Comparison of ENCODE assay signal across 13 cellular contexts in genomic region chr9:18493361-18494015, GRCh38. TPM values are rescaled to one million over a fixed set of nuclear protein-coding genes. Genes with fewer than 3 reads are reported as not detected.
DNase-seq lines count a peak whose midpoint lies in the region; ATAC-seq and TF ChIP-seq lines count a peak whose summit lies in the region.
"Had no signal": no experiment of that assay in that cellular context is flagged by ENCODE, and none has a peak within 500 bp of the region (broad histone marks: within the 10 kb centered on the region; RNA-seq: fewer than 3 reads in every experiment).

No MANE protein-coding gene starts in this region.

- TF ChIP-seq POLR2A in IMR-90 (IDR thresholded peaks at IDR 0.05; ENCODE audit: low read depth, low read length) (no peak), Peyer's patch (IDR thresholded peaks at IDR 0.05) (no peak)

- no peak overlapping the region; the same call in 1 of the 2 replicates for H3K18ac ChIP-seq in IMR-90 (ENCODE audit: low read depth, low read length)

- no peaks in the 10 kb centered on the region for H3K4me1 Mint-ChIP-seq in stimulated activated effector memory CD8-positive, alpha-beta T cell treated with anti-CD3 and anti-CD28 coated beads, Interleukin-12 subunit alpha, Interleukin-12 subunit beta, amount 100 ng/mL, for 72 hours
- H3K4me1 Mint-ChIP-seq: stimulated activated naive B cell treated with anti-CD40 and anti-IgM and Interleukin-4, amounts not matched to agents 10 μg/mL and 1 μg/mL and 100 μg/mL, for 72 hours had no signal

- no peak overlapping the region for H3K27ac Mint-ChIP-seq in stimulated activated effector memory CD8-positive, alpha-beta T cell treated with anti-CD3 and anti-CD28 coated beads, Interleukin-12 subunit alpha, Interleukin-12 subunit beta, amount 100 ng/mL, for 72 hours
- H3K27ac Mint-ChIP-seq: progenitor cell of endocrine pancreas had no signal

- dilution Hi-C loops in IMR-90 (cut with HindIII; ENCODE audit: low sequenced_read_pairs, unreplicated experiment) = no loop called here

- peak overlapping the region in 1 of 2 experiments; percentile 64; a peak in 2 of 4 replicates for H4K8ac ChIP-seq in IMR-90 (ENCODE audit: low read depth in 2 of 2, low read length in 2 of 2)

- H3K36me3 Mint-ChIP-seq in stimulated activated effector memory CD8-positive, alpha-beta T cell treated with anti-CD3 and anti-CD28 coated beads, Interleukin-12 subunit alpha, Interleukin-12 subunit beta, amount 100 ng/mL, for 72 hours = no peaks in the 10 kb centered on the region
- H3K36me3 Mint-ChIP-seq: stimulated activated naive B cell treated with anti-CD40 and anti-IgM and Interleukin-4, amounts not matched to agents 10 μg/mL and 1 μg/mL and 100 μg/mL, for 72 hours had no signal

- H3K4me1 ChIP-seq in IMR-90 (ENCODE audit: control insufficient read depth, insufficient read depth, low read length) = peaks cover 5% of the 10 kb centered on the region
- H3K4me1 ChIP-seq in ascending aorta = peaks cover 3 to 45% of the 10 kb centered on the region in 2 donors
- no peaks in the 10 kb centered on the region for H3K4me1 ChIP-seq in Peyer's patch

- no CpG with 5 or more reads among the region's 3 CpGs for WGBS in IMR-90 (ENCODE audit: extremely low coverage in 2 of 2, insufficient read length in 1 of 2), 2 experiments

- peak overlapping the region; percentile 88 for H2BK20ac ChIP-seq in IMR-90 (ENCODE audit: low read depth, low read length)

- peak overlapping the region; percentile 22; the same call in 2 of the 3 replicates for H2BK15ac ChIP-seq in IMR-90 (ENCODE audit: low read depth, low read length)

- H4K5ac ChIP-seq in IMR-90 (ENCODE audit: low read depth, low read length) = no peak overlapping the region

- no peak overlapping the region for H2AK9ac ChIP-seq in IMR-90 (replicated peaks; ENCODE audit: low read depth, low read length, poor library complexity)

- H3K4me3 ChIP-seq in AG10803 (ENCODE audit: low read length) (no peak overlapping the region), IMR-90 (ENCODE audit: insufficient read depth, low read depth, low read length) (no peak overlapping the region), ascending aorta (no peak overlapping the region), Peyer's patch (no peak overlapping the region)

- BruUV-seq in IMR-90 (replicated peaks; lab: Mats Ljungman, UMichigan) = no TSS peak

- H2AK5ac ChIP-seq in IMR-90 (ENCODE audit: low read depth, low read length) = no peak overlapping the region; the same call in 1 of the 2 replicates

- H3K27me3 ChIP-seq in IMR-90 (ENCODE audit: control insufficient read depth, insufficient read depth, low read length) (no peaks in the 10 kb centered on the region), ascending aorta (no peaks in the 10 kb centered on the region), Peyer's patch (no peaks in the 10 kb centered on the region)

- H2AFZ ChIP-seq in IMR-90 (replicated peaks; ENCODE audit: low read length, poor library complexity) = no peak overlapping the region

- H3K56ac ChIP-seq in IMR-90 (ENCODE audit: extremely low read depth, insufficient read depth, low read length) = no peak overlapping the region

- H3K4me2 ChIP-seq in IMR-90 (ENCODE audit: low read depth, low read length) = peak overlapping the region; percentile 24; the same call in 1 of the 2 replicates

- H3K9ac ChIP-seq in IMR-90 (ENCODE audit: low read depth, low read length) = no peak overlapping the region

- TF ChIP-seq CTCF in AG10803 (conservative IDR thresholded peaks at IDR 0.05; ENCODE audit: low read length) (no peak), IMR-90 (conservative IDR thresholded peaks at IDR 0.05; ENCODE audit: low read depth, low read length) (no peak), ascending aorta (IDR thresholded peaks at IDR 0.05) (no peak), Peyer's patch (IDR thresholded peaks at IDR 0.05) (no peak)

- in situ Hi-C loops in IMR-90 (cut with MboI; ENCODE audit: low sequenced_read_pairs) = loop anchor here (25.0 kb wide), 1 partner anchor 669 kb away; no protein-coding TSS in a partner anchor

- H3K36me3 ChIP-seq in IMR-90 (ENCODE audit: control insufficient read depth, insufficient read depth, low read length) (no peaks in the 10 kb centered on the region), ascending aorta (no peaks in the 10 kb centered on the region), Peyer's patch (no peaks in the 10 kb centered on the region)

- intact Hi-C loops in IMR-90 (cut with micrococcal nuclease) (loop anchor here (5.0 kb wide), 1 partner anchor 534 kb away; no protein-coding TSS in a partner anchor), ascending aorta (cut with DNase I) (loop anchor here (5.0 kb wide), 1 partner anchor 46 kb away; no protein-coding TSS in a partner anchor)

- no peak for ATAC-seq in IMR-90 (ENCODE audit: low read depth)
- ATAC-seq in stimulated activated effector memory CD8-positive, alpha-beta T cell treated with anti-CD3 and anti-CD28 coated beads, Interleukin-12 subunit alpha, Interleukin-12 subunit beta, amount 100 ng/mL, for 72 hours = no peak
- ATAC-seq: activated CD4-positive, CD25-positive, alpha-beta regulatory T cell treated with anti-CD3 and anti-CD28 coated beads, Interleukin-2, amount 50 U/mL, for 24 hours; stimulated activated naive B cell treated with anti-CD40 and anti-IgM and Interleukin-4, amounts not matched to agents 10 μg/mL and 1 μg/mL and 100 μg/mL, for 72 hours had no signal

- H2BK5ac ChIP-seq in IMR-90 (ENCODE audit: low read depth, low read length, poor library complexity, severe bottlenecking) = peak overlapping the region; percentile 20

- peak overlapping the region; percentile 67 for H2BK120ac ChIP-seq in IMR-90 (ENCODE audit: low read depth, low read length)

- H3K27ac ChIP-seq in IMR-90 (ENCODE audit: insufficient read depth, low read length) (no peak overlapping the region), ascending aorta (peak overlapping the region; percentile 66 to 83), Peyer's patch (no peak overlapping the region)

- H3K9me3 ChIP-seq in IMR-90 (ENCODE audit: control insufficient read depth, insufficient read depth, low read length) = no peaks in the 10 kb centered on the region
- H3K9me3 ChIP-seq in ascending aorta = no peaks in the 10 kb centered on the region
- H3K9me3 ChIP-seq in Peyer's patch = no peaks in the 10 kb centered on the region

- H4K91ac ChIP-seq in IMR-90 (ENCODE audit: insufficient read depth, low read depth, low read length) = peak overlapping the region; percentile 36; the same call in 1 of the 2 replicates

- CTCF ChIA-PET in IMR-90 (lab: Yijun Ruan, JAX) = no interaction called here

- H3K79me1 ChIP-seq in IMR-90 (ENCODE audit: low read depth in 1 of 2, low read length in 2 of 2) = peaks cover 0 to 10% of the 10 kb centered on the region in 2 experiments; a peak in 1 of 4 replicates

- peaks cover 7% of the 10 kb centered on the region; the same call in 1 of the 2 replicates for H3K9me1 ChIP-seq in IMR-90 (ENCODE audit: insufficient read depth, low read length)

- H3K14ac ChIP-seq in IMR-90 (replicated peaks; ENCODE audit: low read depth, low read length) = peak overlapping the region; percentile 8; the same call in 1 of the 2 replicates

- no peak overlapping the region; the same call in 1 of the 2 replicates for H3K23ac ChIP-seq in IMR-90 (ENCODE audit: low read depth, low read length)

- peak overlapping the region; percentile 35; the same call in 1 of the 2 replicates for H3K4ac ChIP-seq in IMR-90 (ENCODE audit: low read depth, low read length)

- H3K9me3 Mint-ChIP-seq in stimulated activated effector memory CD8-positive, alpha-beta T cell treated with anti-CD3 and anti-CD28 coated beads, Interleukin-12 subunit alpha, Interleukin-12 subunit beta, amount 100 ng/mL, for 72 hours = no peaks in the 10 kb centered on the region
- H3K9me3 Mint-ChIP-seq: stimulated activated naive B cell treated with anti-CD40 and anti-IgM and Interleukin-4, amounts not matched to agents 10 μg/mL and 1 μg/mL and 100 μg/mL, for 72 hours had no signal

- TF ChIP-seq RAD21 in IMR-90 (IDR thresholded peaks at IDR 0.05; ENCODE audit: low read length) = no peak

- no peak overlapping the region for H3K4me3 Mint-ChIP-seq in stimulated activated effector memory CD8-positive, alpha-beta T cell treated with anti-CD3 and anti-CD28 coated beads, Interleukin-12 subunit alpha, Interleukin-12 subunit beta, amount 100 ng/mL, for 72 hours
- H3K4me3 Mint-ChIP-seq: stimulated activated naive B cell treated with anti-CD40 and anti-IgM and Interleukin-4, amounts not matched to agents 10 μg/mL and 1 μg/mL and 100 μg/mL, for 72 hours had no signal

- H4K20me1 ChIP-seq in IMR-90 (ENCODE audit: insufficient read depth, low read length) = no peaks in the 10 kb centered on the region

- DNase-seq in AG10803 (ENCODE audit: low read depth) (peak; percentile 61), IMR-90 (peak; percentile 45), ascending aorta (ENCODE audit: low spot score in 2 of 2) (no peak), glomerular visceral epithelial cell (ENCODE audit: extremely low spot score) (peak; percentile 51), amniotic stem cell (lab: John Stamatoyannopoulos, UW) (no peak), Peyer's patch (no peak), DMS79 treated with DMSO at 0.1 percent for 48 hours (lab: John Stamatoyannopoulos, UW) (no peak)
- no peak for DNase-seq in stimulated activated effector memory CD8-positive, alpha-beta T cell treated with anti-CD3 and anti-CD28 coated beads, Interleukin-12 subunit alpha, Interleukin-12 subunit beta, amount 100 ng/mL, for 72 hours (ENCODE audit: low spot score in 2 of 2)
- DNase-seq: midbrain; NCI-H1048; stimulated activated naive B cell treated with anti-CD40 and anti-IgM and Interleukin-4, amounts not matched to agents 10 μg/mL and 1 μg/mL and 100 μg/mL, for 72 hours had no signal

- POLR2A ChIA-PET in IMR-90 (lab: Charles Lee; ENCODE audit: unreplicated experiment) = no interaction called here

TF ChIP-seq in IMR-90, 13 proteins besides CTCF, POLR2A, EP300 and RAD21:
- no peak for TF ChIP-seq SMC3 (IDR thresholded peaks at IDR 0.05; ENCODE audit: low read depth, low read length)

RNA-seq across cellular contexts. Expression of gene ADAMTSL1, which starts 19.5 kb away (rescaled TPM):
- total RNA-seq in IMR-90 (2012; rRNA removed) = 49.2 and 62.2 TPM in 2 replicates
- polyA plus RNA-seq in IMR-90 (2012; rRNA removed) = 38.2 and 44.3 TPM in 2 replicates
- 21.1 and 26.2 TPM in 2 replicates for polyA plus RNA-seq in IMR-90 (2012; cell fraction: cytosol; rRNA removed)
- polyA plus RNA-seq in IMR-90 (2012; cell fraction: nucleus; rRNA removed; ENCODE audit: low replicate concordance) = 62.0 and 66.3 TPM in 2 replicates
- 12.3 TPM for total RNA-seq in ascending aorta
- 10 to 100 TPM in 2 of 4 donors, 1 to 10 TPM in 2; 2.8 to 26.4 (median 9.4) TPM for total RNA-seq in Peyer's patch

Comparison
In these comparisons a context has a peak if more than half of its experiments do, and no peak if none do; other contexts are left out.
1. DNase-seq: peak in AG10803 (single experiment), IMR-90 (single experiment) and glomerular visceral epithelial cell (single experiment); none in ascending aorta (0 of 2), stimulated activated effector memory CD8-positive, alpha-beta T cell treated with anti-CD3 and anti-CD28 coated beads, Interleukin-12 subunit alpha, Interleukin-12 subunit beta, amount 100 ng/mL, for 72 hours (0 of 2), amniotic stem cell (single experiment), Peyer's patch (0 of 3) and DMS79 treated with DMSO at 0.1 percent for 48 hours (single experiment).
2. H3K27ac ChIP-seq: peak in ascending aorta (2 of 2); none in IMR-90 (single experiment) and Peyer's patch (0 of 4).